Comparison of ENCODE assay signal across 9 cellular contexts in the genomic region with DNA sequence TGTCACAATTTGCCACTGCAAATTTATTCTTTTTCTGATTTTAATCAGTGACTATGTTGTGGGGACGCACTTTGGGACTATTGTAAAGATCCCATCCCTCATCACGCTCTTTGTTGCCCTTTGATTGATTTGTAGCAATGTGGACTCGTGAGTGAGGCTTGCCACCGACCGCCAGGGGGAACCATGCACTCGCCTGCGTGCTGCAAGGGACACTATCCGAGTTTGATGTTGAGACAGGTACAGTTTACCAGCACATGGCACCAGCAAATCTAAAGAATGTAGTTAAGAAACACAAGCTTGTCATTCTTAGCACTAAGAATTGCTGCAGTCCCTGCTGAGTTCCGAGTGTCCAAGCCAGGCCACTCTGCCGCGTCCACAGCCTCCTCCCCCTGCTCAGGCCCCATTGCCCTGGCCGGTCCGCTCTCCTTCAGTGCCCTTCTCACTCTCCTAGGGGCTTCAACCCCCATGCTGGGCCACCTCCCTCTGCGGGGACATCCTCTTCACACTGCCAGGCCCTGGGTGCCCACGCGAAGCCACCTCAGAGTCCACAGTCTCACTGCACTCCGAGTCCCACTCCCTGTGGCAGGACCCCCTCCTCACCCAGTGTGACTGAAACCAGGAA. TPM values are rescaled to one million over a fixed set of nuclear protein-coding genes. Genes with fewer than 3 reads are reported as not detected.
DNase-seq lines count a peak whose midpoint lies in the region; ATAC-seq and TF ChIP-seq lines count a peak whose summit lies in the region.
"Had no signal": no experiment of that assay in that cellular context is flagged by ENCODE, and none has a peak within 500 bp of the region (broad histone marks: within the 10 kb centered on the region; RNA-seq: fewer than 3 reads in every experiment).

No MANE protein-coding gene starts in this region.

- no peaks in the 10 kb centered on the region for H3K4me1 ChIP-seq in SJCRH30

- intact Hi-C loops in CD4-positive, alpha-beta T cell (cut with DNase I, micrococcal nuclease), result loop anchor here (1.0 to 10.0 kb wide), 3 partner anchors 367 to 693 kb away; no protein-coding TSS in a partner anchor
- intact Hi-C loops in left cardiac atrium (cut with DNase I), result loop anchor here in 1 of 2 donors (5.0 kb wide), 1 partner anchor 365 kb away; no protein-coding TSS in a partner anchor

- no peaks in the 10 kb centered on the region for H3K9me3 Mint-ChIP-seq in CD4-positive, alpha-beta T cell
- no peaks in the 10 kb centered on the region for H3K9me3 Mint-ChIP-seq in activated naive CD8-positive, alpha-beta T cell treated with anti-CD3 and anti-CD28 coated beads, Interleukin-2, amount 10 ng/mL, durations not matched to agents 7 days and 5 days

- H3K4me3 Mint-ChIP-seq in CD4-positive, alpha-beta T cell, result no peak overlapping the region
- H3K4me3 Mint-ChIP-seq in activated naive CD8-positive, alpha-beta T cell treated with anti-CD3 and anti-CD28 coated beads, Interleukin-2, amount 10 ng/mL, durations not matched to agents 7 days and 5 days, result no peak overlapping the region

- H3K36me3 ChIP-seq in SJCRH30, result no peaks in the 10 kb centered on the region

- peak; percentile 38 to 64 (median 44) for DNase-seq in CD4-positive, alpha-beta T cell
- peak; percentile 71 for DNase-seq in HT-29 (ENCODE audit: low spot score)
- DNase-seq in SJCRH30, result peak; percentile 42 to 66
- peak; percentile 75 for DNase-seq in activated naive CD8-positive, alpha-beta T cell treated with anti-CD3 and anti-CD28 coated beads, Interleukin-2, amount 10 ng/mL, durations not matched to agents 7 days and 5 days
- DNase-seq in left cardiac atrium, result peak; percentile 58
- peak; percentile 6 for DNase-seq in retinal pigment epithelial cell (ENCODE audit: low read depth)
- no peak for DNase-seq in NCI-H1105 treated with DMSO at 0.1 percent for 48 hours (lab: John Stamatoyannopoulos, UW)

- H3K4me3 ChIP-seq in SJCRH30 (no peak overlapping the region), retinal pigment epithelial cell (ENCODE audit: low read length) (no peak overlapping the region)

- peak; percentile 77 for ATAC-seq in CD4-positive, alpha-beta T cell (ENCODE audit: poor library complexity)
- ATAC-seq in GM19438 (IDR thresholded peaks at IDR 0.05; ENCODE audit: low read depth, unreplicated experiment) (peak; percentile 55), left cardiac atrium (peak; percentile 84)
- ATAC-seq in activated naive CD8-positive, alpha-beta T cell treated with anti-CD3 and anti-CD28 coated beads, Interleukin-2, amount 10 ng/mL, durations not matched to agents 7 days and 5 days (ENCODE audit: low read depth), result peak; percentile 85

- H3K27me3 Mint-ChIP-seq in CD4-positive, alpha-beta T cell, result peaks cover 32% of the 10 kb centered on the region
- peaks cover 27% of the 10 kb centered on the region for H3K27me3 Mint-ChIP-seq in activated naive CD8-positive, alpha-beta T cell treated with anti-CD3 and anti-CD28 coated beads, Interleukin-2, amount 10 ng/mL, durations not matched to agents 7 days and 5 days

- no peaks in the 10 kb centered on the region for H3K9me3 ChIP-seq in CD4-positive, alpha-beta T cell (ENCODE audit: control insufficient read depth, low read length)
- H3K9me3 ChIP-seq in SJCRH30 (replicated peaks), result no peaks in the 10 kb centered on the region

- H3K27me3 ChIP-seq in CD4-positive, alpha-beta T cell (ENCODE audit: control insufficient read depth, insufficient read depth, low read length), result peaks cover 14% of the 10 kb centered on the region
- no peaks in the 10 kb centered on the region for H3K27me3 ChIP-seq in SJCRH30

- no peak overlapping the region for H3K27ac Mint-ChIP-seq in CD4-positive, alpha-beta T cell
- H3K27ac Mint-ChIP-seq in activated naive CD8-positive, alpha-beta T cell treated with anti-CD3 and anti-CD28 coated beads, Interleukin-2, amount 10 ng/mL, durations not matched to agents 7 days and 5 days, result no peak overlapping the region

- TF ChIP-seq CTCF in CD4-positive, alpha-beta T cell (IDR thresholded peaks at IDR 0.05), result peak; percentile 72
- peak; percentile 98 for TF ChIP-seq CTCF in retinal pigment epithelial cell (conservative IDR thresholded peaks at IDR 0.05; ENCODE audit: low read depth, low read length)

- POLR2A ChIA-PET in CD4-positive, alpha-beta T cell (lab: Charles Lee), result no interaction called here
- POLR2A ChIA-PET in activated naive CD8-positive, alpha-beta T cell treated with anti-CD3 and anti-CD28 coated beads, Interleukin-2, amount 10 ng/mL, durations not matched to agents 7 days and 5 days (lab: Charles Lee), result no interaction called here

- CTCF ChIA-PET in CD4-positive, alpha-beta T cell (lab: Charles Lee), result no interaction called here

- no peak overlapping the region for H3K27ac ChIP-seq in CD4-positive, alpha-beta T cell (ENCODE audit: low read depth, low read length)
- no peak overlapping the region for H3K27ac ChIP-seq in SJCRH30

- no peaks in the 10 kb centered on the region for H3K4me1 Mint-ChIP-seq in CD4-positive, alpha-beta T cell (ENCODE audit: low read depth)
- peaks cover 7% of the 10 kb centered on the region for H3K4me1 Mint-ChIP-seq in activated naive CD8-positive, alpha-beta T cell treated with anti-CD3 and anti-CD28 coated beads, Interleukin-2, amount 10 ng/mL, durations not matched to agents 7 days and 5 days

- H3K36me3 Mint-ChIP-seq in CD4-positive, alpha-beta T cell (ENCODE audit: low read depth), result no peaks in the 10 kb centered on the region
- no peaks in the 10 kb centered on the region for H3K36me3 Mint-ChIP-seq in activated naive CD8-positive, alpha-beta T cell treated with anti-CD3 and anti-CD28 coated beads, Interleukin-2, amount 10 ng/mL, durations not matched to agents 7 days and 5 days

RNA-seq across cellular contexts. Expression of a gene that starts 2.0 kb away (rescaled TPM):
- not detected for total RNA-seq in CD4-positive, alpha-beta T cell
- 1.6 and 1.7 TPM in 2 replicates for total RNA-seq in HT-29 (2014; rRNA removed; shearing (Covaris generic))
- total RNA-seq in SJCRH30 (2014; rRNA removed; shearing (Covaris generic)), result not detected in 2 replicates
- total RNA-seq in activated naive CD8-positive, alpha-beta T cell treated with anti-CD3 and anti-CD28 coated beads, Interleukin-2, amount 10 ng/mL, durations not matched to agents 7 days and 5 days, result not detected
- total RNA-seq in left cardiac atrium, result under 1 TPM in 1 of 2 donors, not detected in 1; 0.34 TPM
- total RNA-seq: activated CD8-positive, alpha-beta memory T cell treated with anti-CD3 and anti-CD28 coated beads for 36 hours had no signal

RNA-seq across cellular contexts. Expression of a gene that starts 48.5 kb away (rescaled TPM):
- not detected for total RNA-seq in CD4-positive, alpha-beta T cell
- not detected in 2 replicates for total RNA-seq in HT-29 (2014; rRNA removed; shearing (Covaris generic))
- not detected in 2 replicates for total RNA-seq in SJCRH30 (2014; rRNA removed; shearing (Covaris generic))
- not detected for total RNA-seq in activated naive CD8-positive, alpha-beta T cell treated with anti-CD3 and anti-CD28 coated beads, Interleukin-2, amount 10 ng/mL, durations not matched to agents 7 days and 5 days
- under 1 TPM in 1 of 2 donors, not detected in 1; 0.26 TPM for total RNA-seq in left cardiac atrium
- total RNA-seq: activated CD8-positive, alpha-beta memory T cell treated with anti-CD3 and anti-CD28 coated beads for 36 hours had no signal

RNA-seq across cellular contexts. Expression of a gene that starts 49.9 kb away (rescaled TPM):
- under 1 TPM; 0.11 to 0.14 TPM for total RNA-seq in CD4-positive, alpha-beta T cell
- total RNA-seq in HT-29 (2014; rRNA removed; shearing (Covaris generic)), result 0.53 and 0.81 TPM in 2 replicates
- 0.58 and 0.73 TPM in 2 replicates for total RNA-seq in SJCRH30 (2014; rRNA removed; shearing (Covaris generic))
- total RNA-seq in activated naive CD8-positive, alpha-beta T cell treated with anti-CD3 and anti-CD28 coated beads, Interleukin-2, amount 10 ng/mL, durations not matched to agents 7 days and 5 days, result under 1 TPM; 0.94 TPM
- under 1 TPM; 0.09 to 0.24 TPM for total RNA-seq in left cardiac atrium
